ENCODE assay signal across 8 cellular contexts in the genomic region with DNA sequence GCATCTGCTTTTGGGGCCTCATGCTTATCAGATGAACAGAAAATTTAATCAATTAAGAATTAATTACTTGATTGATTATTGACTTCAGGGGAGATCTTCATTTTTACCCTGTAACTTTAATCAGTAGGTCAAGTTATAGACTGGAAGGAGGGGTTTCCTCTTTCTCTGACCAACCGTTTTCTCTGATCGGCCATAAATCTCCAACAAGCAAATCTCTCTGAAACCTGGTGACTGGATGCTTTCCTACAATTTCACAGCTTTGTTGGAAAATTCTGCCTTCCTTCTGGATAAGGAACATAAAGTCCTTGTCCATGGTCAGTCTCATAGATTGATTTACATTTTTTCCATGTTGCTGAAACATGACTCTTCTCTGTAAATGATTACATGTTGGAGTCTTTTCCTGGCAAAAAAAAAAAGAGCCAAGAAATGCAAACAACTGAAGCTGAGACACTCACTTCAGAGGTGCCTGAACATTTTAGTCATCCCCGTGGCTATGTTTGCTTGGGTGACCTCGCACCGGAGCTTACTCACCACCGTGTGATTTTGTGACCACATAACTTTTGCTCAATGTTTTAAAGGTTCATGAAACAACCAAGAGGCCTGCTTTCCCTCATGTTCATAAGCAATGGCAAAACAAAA. TPM values are rescaled to one million over a fixed set of nuclear protein-coding genes. Genes with fewer than 3 reads are reported as not detected.
DNase-seq lines count a peak whose midpoint lies in the region; ATAC-seq and TF ChIP-seq lines count a peak whose summit lies in the region.

No MANE protein-coding gene starts in this region.

- no peak overlapping the region for H4K8ac ChIP-seq in IMR-90 (ENCODE audit: low read depth in 2 of 2, low read length in 2 of 2)

- H2BK120ac ChIP-seq in IMR-90 (ENCODE audit: low read depth, low read length) = no peak overlapping the region

- H3K4me1 ChIP-seq in IMR-90 (ENCODE audit: control insufficient read depth, insufficient read depth, low read length) = peaks cover 6% of the 10 kb centered on the region
- no peaks in the 10 kb centered on the region for H3K4me1 ChIP-seq in naive thymus-derived CD4-positive, alpha-beta T cell (ENCODE audit: control insufficient read depth in 2 of 2, insufficient read depth in 2 of 2, low read length in 2 of 2)
- H3K4me1 ChIP-seq in MM.1S (ENCODE audit: low read length) = no peaks in the 10 kb centered on the region

- no peak overlapping the region for H3K9ac ChIP-seq in IMR-90 (ENCODE audit: low read depth, low read length)
- no peak overlapping the region for H3K9ac ChIP-seq in MM.1S (ENCODE audit: low read length)

- peak; percentile 57 for DNase-seq in AG09309 (ENCODE audit: low read depth)
- DNase-seq in IMR-90 = peak; percentile 97
- peak; percentile 65 for DNase-seq in activated naive CD8-positive, alpha-beta T cell treated with anti-CD3 and anti-CD28 coated beads, Interleukin-2, amount 50 U/mL, for 24 hours
- no peak for DNase-seq in naive thymus-derived CD4-positive, alpha-beta T cell
- DNase-seq in MM.1S = no peak
- DNase-seq in left colon = no peak
- no peak for DNase-seq in progenitor cell of endocrine pancreas (ENCODE audit: low spot score, unreplicated experiment)

- H3K27me3 ChIP-seq in IMR-90 (ENCODE audit: control insufficient read depth, insufficient read depth, low read length) (peaks cover 8% of the 10 kb centered on the region), MM.1S (replicated peaks; ENCODE audit: insufficient read depth, low read length) (no peaks in the 10 kb centered on the region)
- H3K27me3 ChIP-seq in naive thymus-derived CD4-positive, alpha-beta T cell (ENCODE audit: control insufficient read depth in 2 of 2, insufficient read depth in 2 of 2, low read length in 2 of 2) = no peaks in the 10 kb centered on the region

- H3K4me2 ChIP-seq in IMR-90 (ENCODE audit: low read depth, low read length) (no peak overlapping the region), MM.1S (ENCODE audit: low read depth, low read length) (no peak overlapping the region)

- in situ Hi-C loops in IMR-90 (cut with MboI; ENCODE audit: low sequenced_read_pairs) = no loop called here

- intact Hi-C loops in IMR-90 (cut with micrococcal nuclease) = no loop called here
- intact Hi-C loops in naive thymus-derived CD4-positive, alpha-beta T cell (cut with micrococcal nuclease) = no loop called here
- intact Hi-C loops in left colon (cut with DNase I, micrococcal nuclease) = no loop called here

- POLR2A ChIA-PET in IMR-90 (lab: Charles Lee; ENCODE audit: unreplicated experiment) = interaction anchor here (0.6 kb wide), 1 partner anchor 302 kb away, joined by 5 read pairs; no protein-coding TSS in a partner anchor
- POLR2A ChIA-PET in naive thymus-derived CD4-positive, alpha-beta T cell (lab: Charles Lee) = interaction anchor here (0.6 kb wide), 1 partner anchor 95 kb away, joined by 3 read pairs; no protein-coding TSS in a partner anchor

- H2BK15ac ChIP-seq in IMR-90 (ENCODE audit: low read depth, low read length) = no peak overlapping the region

- H3K14ac ChIP-seq in IMR-90 (replicated peaks; ENCODE audit: low read depth, low read length) = no peak overlapping the region

- dilution Hi-C loops in IMR-90 (cut with HindIII; ENCODE audit: low sequenced_read_pairs, unreplicated experiment) = no loop called here

- no peak overlapping the region for H3K56ac ChIP-seq in IMR-90 (ENCODE audit: extremely low read depth, insufficient read depth, low read length)

- H3K4me3 Mint-ChIP-seq in activated naive CD8-positive, alpha-beta T cell treated with anti-CD3 and anti-CD28 coated beads, Interleukin-2, amount 50 U/mL, for 24 hours = peak overlapping the region; percentile 17
- no peak overlapping the region for H3K4me3 Mint-ChIP-seq in naive thymus-derived CD4-positive, alpha-beta T cell
- H3K4me3 Mint-ChIP-seq in progenitor cell of endocrine pancreas (ENCODE audit: low read depth) = no peak overlapping the region

- no peaks in the 10 kb centered on the region for H3K36me3 ChIP-seq in IMR-90 (ENCODE audit: control insufficient read depth, insufficient read depth, low read length)
- no peaks in the 10 kb centered on the region for H3K36me3 ChIP-seq in naive thymus-derived CD4-positive, alpha-beta T cell (ENCODE audit: control insufficient read depth in 2 of 3, insufficient read depth in 3 of 3, low read length in 3 of 3)
- no peaks in the 10 kb centered on the region for H3K36me3 ChIP-seq in MM.1S (replicated peaks; ENCODE audit: insufficient read depth, low read length)

- no peaks in the 10 kb centered on the region for H3K27me3 Mint-ChIP-seq in activated naive CD8-positive, alpha-beta T cell treated with anti-CD3 and anti-CD28 coated beads, Interleukin-2, amount 50 U/mL, for 24 hours
- no peaks in the 10 kb centered on the region for H3K27me3 Mint-ChIP-seq in naive thymus-derived CD4-positive, alpha-beta T cell
- H3K27me3 Mint-ChIP-seq in progenitor cell of endocrine pancreas = peaks cover under 1% of the 10 kb centered on the region

- H3K4me3 ChIP-seq in AG09309 (ENCODE audit: control insufficient read depth, low read depth, low read length) (no peak overlapping the region), IMR-90 (ENCODE audit: insufficient read depth, low read depth, low read length) (no peak overlapping the region), MM.1S (ENCODE audit: low read length) (no peak overlapping the region)
- H3K4me3 ChIP-seq in naive thymus-derived CD4-positive, alpha-beta T cell (ENCODE audit: low read length) = no peak overlapping the region

- H2BK5ac ChIP-seq in IMR-90 (ENCODE audit: low read depth, low read length, poor library complexity, severe bottlenecking) = no peak overlapping the region

- H4K20me1 ChIP-seq in IMR-90 (ENCODE audit: insufficient read depth, low read length) = peaks cover 3% of the 10 kb centered on the region; the same call in 1 of the 2 replicates
- H4K20me1 ChIP-seq in MM.1S (ENCODE audit: insufficient read depth, low read length) = no peaks in the 10 kb centered on the region

- H4K5ac ChIP-seq in IMR-90 (ENCODE audit: low read depth, low read length) = no peak overlapping the region

- H2AK9ac ChIP-seq in IMR-90 (replicated peaks; ENCODE audit: low read depth, low read length, poor library complexity) = no peak overlapping the region

- no peak overlapping the region for H3K27ac ChIP-seq in IMR-90 (ENCODE audit: insufficient read depth, low read length)
- H3K27ac ChIP-seq in naive thymus-derived CD4-positive, alpha-beta T cell (ENCODE audit: low read depth, low read length) = no peak overlapping the region
- no peak overlapping the region for H3K27ac ChIP-seq in MM.1S (ENCODE audit: low read length)

- H4K91ac ChIP-seq in IMR-90 (ENCODE audit: insufficient read depth, low read depth, low read length) = no peak overlapping the region

- no peak overlapping the region; the same call in 1 of the 2 replicates for H3K18ac ChIP-seq in IMR-90 (ENCODE audit: low read depth, low read length)

- TF ChIP-seq CTCF in AG09309 (IDR thresholded peaks at IDR 0.05; ENCODE audit: control insufficient read depth, insufficient read depth, low read depth, low read length, missing control alignments) (no peak), IMR-90 (conservative IDR thresholded peaks at IDR 0.05; ENCODE audit: low read depth, low read length) (no peak), MM.1S (IDR thresholded peaks at IDR 0.05; ENCODE audit: low read length) (no peak), progenitor cell of endocrine pancreas (IDR thresholded peaks at IDR 0.05; ENCODE audit: unreplicated experiment) (no peak)

- TF ChIP-seq RAD21 in IMR-90 (IDR thresholded peaks at IDR 0.05; ENCODE audit: low read length) = no peak

- H3K4me1 Mint-ChIP-seq in activated naive CD8-positive, alpha-beta T cell treated with anti-CD3 and anti-CD28 coated beads, Interleukin-2, amount 50 U/mL, for 24 hours = peaks cover 35% of the 10 kb centered on the region
- H3K4me1 Mint-ChIP-seq in naive thymus-derived CD4-positive, alpha-beta T cell = peaks cover 0 to 26% (median 0%) of the 10 kb centered on the region in 7 donors
- H3K4me1 Mint-ChIP-seq in progenitor cell of endocrine pancreas (ENCODE audit: low read depth) = peaks cover 2% of the 10 kb centered on the region

- WGBS in IMR-90 (ENCODE audit: extremely low coverage in 2 of 2, insufficient read length in 1 of 2), 2 experiments = 0% methylated on average over 3 of the region's 6 CpGs; no CpG with 5 or more reads in 1 of the 2 experiments

- H2BK20ac ChIP-seq in IMR-90 (ENCODE audit: low read depth, low read length) = no peak overlapping the region

- no peak overlapping the region for H2AFZ ChIP-seq in IMR-90 (replicated peaks; ENCODE audit: low read length, poor library complexity)
- H2AFZ ChIP-seq in MM.1S (ENCODE audit: low read length) = no peak overlapping the region

- TF ChIP-seq POLR2A in IMR-90 (IDR thresholded peaks at IDR 0.05; ENCODE audit: low read depth, low read length) = no peak

- no TSS peak for BruUV-seq in IMR-90 (replicated peaks; lab: Mats Ljungman, UMichigan)

- H3K36me3 Mint-ChIP-seq in activated naive CD8-positive, alpha-beta T cell treated with anti-CD3 and anti-CD28 coated beads, Interleukin-2, amount 50 U/mL, for 24 hours (ENCODE audit: low read depth) = peaks cover 2% of the 10 kb centered on the region
- peaks cover 0 to 13% (median 0%) of the 10 kb centered on the region in 5 donors for H3K36me3 Mint-ChIP-seq in naive thymus-derived CD4-positive, alpha-beta T cell
- no peaks in the 10 kb centered on the region for H3K36me3 Mint-ChIP-seq in progenitor cell of endocrine pancreas (ENCODE audit: insufficient read depth)

- H3K27ac Mint-ChIP-seq in activated naive CD8-positive, alpha-beta T cell treated with anti-CD3 and anti-CD28 coated beads, Interleukin-2, amount 50 U/mL, for 24 hours = peak overlapping the region; percentile 85
- no peak overlapping the region for H3K27ac Mint-ChIP-seq in naive thymus-derived CD4-positive, alpha-beta T cell
- H3K27ac Mint-ChIP-seq in progenitor cell of endocrine pancreas = no peak overlapping the region

- H3K9me1 ChIP-seq in IMR-90 (ENCODE audit: insufficient read depth, low read length) = peaks cover 5% of the 10 kb centered on the region

- H3K9me3 ChIP-seq in IMR-90 (ENCODE audit: control insufficient read depth, insufficient read depth, low read length) (peaks cover 6% of the 10 kb centered on the region), MM.1S (replicated peaks; ENCODE audit: insufficient read depth, low read length) (no peaks in the 10 kb centered on the region)
- no peaks in the 10 kb centered on the region for H3K9me3 ChIP-seq in naive thymus-derived CD4-positive, alpha-beta T cell (ENCODE audit: control insufficient read depth in 2 of 3, low read length in 3 of 3)

- no peaks in the 10 kb centered on the region for H3K9me3 Mint-ChIP-seq in activated naive CD8-positive, alpha-beta T cell treated with anti-CD3 and anti-CD28 coated beads, Interleukin-2, amount 50 U/mL, for 24 hours
- peaks cover 0 to 12% (median under 1%) of the 10 kb centered on the region in 11 donors for H3K9me3 Mint-ChIP-seq in naive thymus-derived CD4-positive, alpha-beta T cell
- peaks cover 7% of the 10 kb centered on the region for H3K9me3 Mint-ChIP-seq in progenitor cell of endocrine pancreas (ENCODE audit: low read depth)

- CTCF ChIA-PET in IMR-90 (lab: Yijun Ruan, JAX) = interaction anchor here (0.6 kb wide), 1 partner anchor 234 kb away, joined by 3 read pairs; no protein-coding TSS in a partner anchor
- CTCF ChIA-PET in naive thymus-derived CD4-positive, alpha-beta T cell (lab: Charles Lee) = no interaction called here

- H2AK5ac ChIP-seq in IMR-90 (ENCODE audit: low read depth, low read length) = no peak overlapping the region

- H3K9me2 ChIP-seq in MM.1S (replicated peaks; ENCODE audit: insufficient read depth, low read length) = no peaks in the 10 kb centered on the region

- H3K4ac ChIP-seq in IMR-90 (ENCODE audit: low read depth, low read length) = no peak overlapping the region

- no peaks in the 10 kb centered on the region for H3F3A ChIP-seq in MM.1S (ENCODE audit: insufficient read depth, low read length)

- H3K79me1 ChIP-seq in IMR-90 (ENCODE audit: low read depth in 1 of 2, low read length in 2 of 2) = no peaks in the 10 kb centered on the region

- ATAC-seq in GM19463 (IDR thresholded peaks at IDR 0.05; ENCODE audit: unreplicated experiment) (peak; percentile 81), IMR-90 (ENCODE audit: low read depth) (peak; percentile 97), left colon (no peak)
- ATAC-seq in activated naive CD8-positive, alpha-beta T cell treated with anti-CD3 and anti-CD28 coated beads, Interleukin-2, amount 50 U/mL, for 24 hours = peak; percentile 99
- peak; percentile 63 for ATAC-seq in naive thymus-derived CD4-positive, alpha-beta T cell

- no peaks in the 10 kb centered on the region for H3K79me2 ChIP-seq in MM.1S (ENCODE audit: low read length)

- H3K23ac ChIP-seq in IMR-90 (ENCODE audit: low read depth, low read length) = no peak overlapping the region

RNA-seq across cellular contexts. Expression of gene IRF4, which starts 31.0 kb away (rescaled TPM):
- total RNA-seq in IMR-90 (2012; rRNA removed) (not detected in 2 replicates), left colon (10 to 100 TPM in 1 of 2 donors, 1 to 10 TPM in 1; 5.0 to 11.0 TPM), progenitor cell of endocrine pancreas (0.04 TPM in 1 of 2 replicates, not detected in the other)
- not detected in 2 replicates for polyA plus RNA-seq in IMR-90 (2012; rRNA removed)
- not detected in 2 replicates for polyA plus RNA-seq in IMR-90 (2012; cell fraction: cytosol; rRNA removed)
- polyA plus RNA-seq in IMR-90 (2012; cell fraction: nucleus; rRNA removed; ENCODE audit: low replicate concordance) = 0.01 and 0.08 TPM in 2 replicates
- 100 to 1,000 TPM in 1 of 5 experiments, 10 to 100 TPM in 4; 11.8 to 175 (median 27.1) TPM for total RNA-seq in naive thymus-derived CD4-positive, alpha-beta T cell
- polyA plus RNA-seq in naive thymus-derived CD4-positive, alpha-beta T cell = 1 to 10 TPM; 3.2 to 8.2 TPM

Comparison
In these comparisons a context has a peak if more than half of its experiments do, and no peak if none do; other contexts are left out.
1. DNase-seq: peak in AG09309 (single experiment), IMR-90 (single experiment) and activated naive CD8-positive, alpha-beta T cell treated with anti-CD3 and anti-CD28 coated beads, Interleukin-2, amount 50 U/mL, for 24 hours (single experiment); none in naive thymus-derived CD4-positive, alpha-beta T cell (0 of 9), MM.1S (single experiment), left colon (0 of 2) and progenitor cell of endocrine pancreas (single experiment).